8 cellular contexts compared by ENCODE assay signal in genomic region chr9:128504485-128505413, GRCh38. TPM values are rescaled to one million over a fixed set of nuclear protein-coding genes. Genes with fewer than 3 reads are reported as not detected.
DNase-seq lines count a peak whose midpoint lies in the region; ATAC-seq and TF ChIP-seq lines count a peak whose summit lies in the region.

GLE1 (plus strand) TSS chr9:128504719; CDS start chr9:128504806, 87 bp downstream.

- peak within 1 kb of the TSS; percentile 99 for H3K4me3 ChIP-seq in Jurkat, Clone E6-1 (ENCODE audit: low read length)
- H3K4me3 ChIP-seq in PC-3 (ENCODE audit: low read length) (peak within 1 kb of the TSS; percentile 88), epithelial cell of proximal tubule (ENCODE audit: low read depth, low read length) (peak within 1 kb of the TSS; percentile 71)

- no peaks in the 10 kb centered on the region for H3K27me3 ChIP-seq in PC-3 (ENCODE audit: low read length)

- intact Hi-C loops in PC-3 (cut with micrococcal nuclease), result loop anchor here (10.0 kb wide), 1 partner anchor 50 kb away; the partner anchor contains the start of gene SPTAN1

- TF ChIP-seq CTCF in PC-3 (conservative IDR thresholded peaks at IDR 0.05; ENCODE audit: low read depth, low read length), result no peak
- no peak for TF ChIP-seq CTCF in epithelial cell of proximal tubule (conservative IDR thresholded peaks at IDR 0.05; ENCODE audit: low read depth, low read length)

- ATAC-seq in GM21619 (IDR thresholded peaks at IDR 0.05; ENCODE audit: unreplicated experiment) (peak; percentile 82), PC-3 (peak; percentile 89)

- POLR2A ChIA-PET in PC-3 (lab: Charles Lee; ENCODE audit: unreplicated experiment), result no interaction called here

- H2AFZ ChIP-seq in PC-3 (ENCODE audit: low read length), result peak within 1 kb of the TSS; percentile 82

- CTCF ChIA-PET in PC-3 (lab: Charles Lee), result no interaction called here

- H3K27ac ChIP-seq in PC-3 (ENCODE audit: low read length), result peak within 1 kb of the TSS; percentile 33

- no peaks in the 10 kb centered on the region for H3K36me3 ChIP-seq in PC-3 (ENCODE audit: low read depth, low read length)

- H3K9me2 ChIP-seq in PC-3 (replicated peaks; ENCODE audit: low read length), result no peaks in the 10 kb centered on the region

- no peaks in the 10 kb centered on the region for H3F3A ChIP-seq in PC-3 (ENCODE audit: low read length, unreplicated experiment)

- DNase-seq in DMS153 treated with DMSO at 0.1 percent for 48 hours (lab: John Stamatoyannopoulos, UW; ENCODE audit: unreplicated experiment) (peak; percentile 81), PC-3 (peak; percentile 90), activated T-cell treated with anti-CD3 and anti-CD28 coated beads for 48 hours (ENCODE audit: low read depth) (peak; percentile 99), epithelial cell of proximal tubule (ENCODE audit: low read depth) (peak; percentile 32), mucosa of gallbladder (ENCODE audit: low spot score) (peak; percentile 94)
- DNase-seq in Jurkat, Clone E6-1 (ENCODE audit: low read depth, low spot score), result peak; percentile 86
- DNase-seq in stimulated activated CD8-positive, alpha-beta memory T cell treated with anti-CD3 and anti-CD28 coated beads, Interleukin-4, amount 100 ng/mL, for 4 hours (ENCODE audit: low read depth in 2 of 2, low spot score in 1 of 2), result peak; percentile 88 to 95

- H3K4me1 ChIP-seq in PC-3 (ENCODE audit: insufficient read depth, low read length), result peaks cover 22% of the 10 kb centered on the region; the same call in 1 of the 2 replicates

- no peaks in the 10 kb centered on the region for H4K20me1 ChIP-seq in PC-3 (ENCODE audit: low read length)

- peak within 1 kb of the TSS; percentile 82 for H3K9ac ChIP-seq in PC-3 (ENCODE audit: low read length)

- peak within 1 kb of the TSS; percentile 86 for H3K4me2 ChIP-seq in PC-3 (ENCODE audit: low read length)

- H3K9me3 ChIP-seq in PC-3 (ENCODE audit: low read length), result no peaks in the 10 kb centered on the region

- TSS peak; percentile 69 for BruUV-seq in PC-3 (replicated peaks; lab: Mats Ljungman, UMichigan)

- H3K79me2 ChIP-seq in PC-3 (ENCODE audit: low read length), result peaks cover 24% of the 10 kb centered on the region

RNA-seq across cellular contexts. Expression of gene GLE1, which starts in this region (rescaled TPM):
- polyA plus RNA-seq in Jurkat, Clone E6-1 (2012; ENCODE audit: insufficient read depth, insufficient read length), result 57.7 TPM
- total RNA-seq in PC-3 (2014; rRNA removed) (27.0 and 39.0 TPM in 2 replicates), epithelial cell of proximal tubule (25.4 and 28.8 TPM in 2 replicates), mucosa of gallbladder (22.8 TPM)

Comparison
In these comparisons a context has a peak if more than half of its experiments do, and no peak if none do; other contexts are left out.
1. Peak in every context shown above with its lines: DNase-seq, ATAC-seq, H3K4me3 ChIP-seq and H3K27ac ChIP-seq.
2. DNase-seq: peak in every context shown above with its lines; median percentile 99 in activated T-cell treated with anti-CD3 and anti-CD28 coated beads for 48 hours; 94 in mucosa of gallbladder; 92 in stimulated activated CD8-positive, alpha-beta memory T cell treated with anti-CD3 and anti-CD28 coated beads, Interleukin-4, amount 100 ng/mL, for 4 hours; 90 in PC-3; 86 in Jurkat, Clone E6-1; 81 in DMS153 treated with DMSO at 0.1 percent for 48 hours; 32 in epithelial cell of proximal tubule.